15 cellular contexts compared by ENCODE assay signal in genomic region chr2:219494952-219495530, GRCh38. TPM values are rescaled to one million over a fixed set of nuclear protein-coding genes. Genes with fewer than 3 reads are reported as not detected.
DNase-seq lines count a peak whose midpoint lies in the region; ATAC-seq and TF ChIP-seq lines count a peak whose summit lies in the region.
"Had no signal": no experiment of that assay in that cellular context is flagged by ENCODE, and none has a peak within 500 bp of the region (broad histone marks: within the 10 kb centered on the region; RNA-seq: fewer than 3 reads in every experiment).

No MANE protein-coding gene starts in this region.

- H3K4me1 ChIP-seq in DOHH2 (ENCODE audit: control insufficient read depth, low read length) (peaks cover 27% of the 10 kb centered on the region), gastroesophageal sphincter (peaks cover 0 to 59% (median 23%) of the 10 kb centered on the region in 3 donors), skeletal muscle tissue (ENCODE audit: control insufficient read depth in 3 of 3, insufficient read depth in 3 of 3, low read length in 3 of 3) (peaks cover 45 to 53% (median 46%) of the 10 kb centered on the region in 3 donors)

- no peaks in the 10 kb centered on the region for H3K36me3 Mint-ChIP-seq in activated naive CD8-positive, alpha-beta T cell treated with anti-CD3 and anti-CD28 coated beads, Interleukin-2, amount 50 U/mL, for 24 hours (ENCODE audit: low read depth)

- WGBS in gastroesophageal sphincter (ENCODE audit: low coverage in 1 of 2), 2 donors, result 9 to 13% methylated on average over 8 to 9 of the region's 10 CpGs

- H3K4me2 ChIP-seq in DOHH2 (ENCODE audit: low read length), result peak overlapping the region; percentile 37; the same call in 1 of the 2 replicates

- H3K9me2 ChIP-seq in DOHH2 (replicated peaks; ENCODE audit: control insufficient read depth, low read length), result no peaks in the 10 kb centered on the region

- no peaks in the 10 kb centered on the region for H3K36me3 ChIP-seq in DOHH2 (ENCODE audit: control insufficient read depth, low read length)
- peaks cover 0 to 40% of the 10 kb centered on the region in 2 donors for H3K36me3 ChIP-seq in gastroesophageal sphincter
- H3K36me3 ChIP-seq in skeletal muscle tissue (ENCODE audit: control insufficient read depth in 3 of 3, insufficient read depth in 3 of 3, low read length in 3 of 3), result peaks cover 19 to 34% (median 30%) of the 10 kb centered on the region in 3 donors

- peaks cover 10% of the 10 kb centered on the region; the same call in 1 of the 2 replicates for H3K79me2 ChIP-seq in DOHH2 (ENCODE audit: control insufficient read depth, low read length)

- H3K27ac ChIP-seq in DOHH2 (ENCODE audit: low read depth, low read length), result no peak overlapping the region
- H3K27ac ChIP-seq in gastroesophageal sphincter, result peak overlapping the region; percentile 86 to 99 (median 98)
- peak overlapping the region; percentile 21 for H3K27ac ChIP-seq in skeletal muscle tissue (ENCODE audit: low read depth, low read length)
- H3K27ac ChIP-seq: epithelial cell of prostate had no signal

- H3K9me3 Mint-ChIP-seq in activated naive CD8-positive, alpha-beta T cell treated with anti-CD3 and anti-CD28 coated beads, Interleukin-2, amount 50 U/mL, for 24 hours, result no peaks in the 10 kb centered on the region
- H3K9me3 Mint-ChIP-seq: activated naive CD4-positive, alpha-beta T cell treated with anti-CD3 and anti-CD28 coated beads, Interleukin-2, amount 10 ng/mL, durations not matched to agents 7 days and 5 days; activated T-cell treated with anti-CD3 and anti-CD28 coated beads, Interleukin-2, amount 50 U/mL, for 72 hours; CD8-positive, alpha-beta memory T cell; stimulated activated naive CD8-positive, alpha-beta T cell treated with anti-CD3 and anti-CD28 coated beads, Interleukin-15, Interleukin-2, amounts not matched to agents 100 ng/mL and 50 ng/mL, for 24 hours had no signal

- no peaks in the 10 kb centered on the region for H4K20me1 ChIP-seq in DOHH2 (ENCODE audit: control insufficient read depth, insufficient read depth, low read depth, low read length)

- no peak for TF ChIP-seq EP300 in gastroesophageal sphincter (IDR thresholded peaks at IDR 0.05)

- no peak overlapping the region for H3K4me3 Mint-ChIP-seq in activated naive CD8-positive, alpha-beta T cell treated with anti-CD3 and anti-CD28 coated beads, Interleukin-2, amount 50 U/mL, for 24 hours
- H3K4me3 Mint-ChIP-seq: activated naive CD4-positive, alpha-beta T cell treated with anti-CD3 and anti-CD28 coated beads, Interleukin-2, amount 10 ng/mL, durations not matched to agents 7 days and 5 days; activated T-cell treated with anti-CD3 and anti-CD28 coated beads, Interleukin-2, amount 50 U/mL, for 72 hours; stimulated activated naive CD8-positive, alpha-beta T cell treated with anti-CD3 and anti-CD28 coated beads, Interleukin-15, Interleukin-2, amounts not matched to agents 100 ng/mL and 50 ng/mL, for 24 hours had no signal

- no peak overlapping the region for H3K4me3 ChIP-seq in DOHH2 (ENCODE audit: low read length)
- H3K4me3 ChIP-seq in gastroesophageal sphincter, result no peak overlapping the region
- H3K4me3 ChIP-seq in skeletal muscle tissue (ENCODE audit: low read length in 3 of 3), result no peak overlapping the region

- no peaks in the 10 kb centered on the region for H3F3A ChIP-seq in DOHH2 (ENCODE audit: control insufficient read depth, insufficient read depth)

- DNase-seq in activated naive CD8-positive, alpha-beta T cell treated with anti-CD3 and anti-CD28 coated beads, Interleukin-2, amount 50 U/mL, for 24 hours, result no peak
- DNase-seq in NCI-H2081 treated with DMSO at 0.1 percent for 48 hours (lab: John Stamatoyannopoulos, UW), result no peak

- TF ChIP-seq POLR2A in gastroesophageal sphincter (IDR thresholded peaks at IDR 0.05), result no peak

- peaks cover 26% of the 10 kb centered on the region for H3K4me1 Mint-ChIP-seq in activated naive CD8-positive, alpha-beta T cell treated with anti-CD3 and anti-CD28 coated beads, Interleukin-2, amount 50 U/mL, for 24 hours

- TF ChIP-seq CTCF in DOHH2 (IDR thresholded peaks at IDR 0.05; ENCODE audit: low read depth, low read length, poor library complexity, severe bottlenecking), result no peak
- TF ChIP-seq CTCF in LNCAP (IDR thresholded peaks at IDR 0.05), result 0 out of 2 replicates have a peak, but pooled peaks have one; percentile 49
- peak in 1 of 4 experiments; percentile 66 for TF ChIP-seq CTCF in gastroesophageal sphincter (IDR thresholded peaks at IDR 0.05)

- H3K9me3 ChIP-seq in DOHH2 (ENCODE audit: control insufficient read depth, insufficient read depth, low read length) (no peaks in the 10 kb centered on the region), gastroesophageal sphincter (no peaks in the 10 kb centered on the region), skeletal muscle tissue (ENCODE audit: control insufficient read depth in 3 of 3, low read length in 3 of 3) (no peaks in the 10 kb centered on the region)

- H3K9ac ChIP-seq in skeletal muscle tissue (ENCODE audit: low read depth in 1 of 3, low read length in 3 of 3), result peak overlapping the region in 1 of 3 donors; percentile 50

- ATAC-seq in gastroesophageal sphincter, result no peak
- ATAC-seq in HG03159 (IDR thresholded peaks at IDR 0.05; ENCODE audit: unreplicated experiment), result no peak
- no peak for ATAC-seq in activated naive CD8-positive, alpha-beta T cell treated with anti-CD3 and anti-CD28 coated beads, Interleukin-2, amount 50 U/mL, for 24 hours

- no peak overlapping the region for H3K27ac Mint-ChIP-seq in activated naive CD8-positive, alpha-beta T cell treated with anti-CD3 and anti-CD28 coated beads, Interleukin-2, amount 50 U/mL, for 24 hours
- H3K27ac Mint-ChIP-seq: activated naive CD4-positive, alpha-beta T cell treated with anti-CD3 and anti-CD28 coated beads, Interleukin-2, amount 10 ng/mL, durations not matched to agents 7 days and 5 days; activated T-cell treated with anti-CD3 and anti-CD28 coated beads, Interleukin-2, amount 50 U/mL, for 72 hours; CD8-positive, alpha-beta memory T cell; stimulated activated naive CD8-positive, alpha-beta T cell treated with anti-CD3 and anti-CD28 coated beads, Interleukin-15, Interleukin-2, amounts not matched to agents 100 ng/mL and 50 ng/mL, for 24 hours had no signal

- H3K27me3 Mint-ChIP-seq in activated naive CD8-positive, alpha-beta T cell treated with anti-CD3 and anti-CD28 coated beads, Interleukin-2, amount 50 U/mL, for 24 hours, result peaks cover 50% of the 10 kb centered on the region

- H3K27me3 ChIP-seq in DOHH2 (ENCODE audit: control insufficient read depth, low read length) (peaks cover 30% of the 10 kb centered on the region), gastroesophageal sphincter (peaks cover 10% of the 10 kb centered on the region), skeletal muscle tissue (ENCODE audit: control insufficient read depth in 3 of 3, insufficient read depth in 3 of 3, low read length in 3 of 3) (peaks cover 0 to 10% (median 0%) of the 10 kb centered on the region in 3 donors)

RNA-seq across cellular contexts. Expression of gene GMPPA, which starts 3.6 kb away (rescaled TPM):
- total RNA-seq in gastroesophageal sphincter (10 to 100 TPM; 11.3 to 26.4 (median 14.2) TPM), skeletal muscle tissue (27.7 TPM)

RNA-seq across cellular contexts. Expression of gene ASIC4, which starts 19.2 kb away (rescaled TPM):
- total RNA-seq in gastroesophageal sphincter (under 1 TPM in 1 of 4 donors, not detected in 3; 0.16 TPM), skeletal muscle tissue (not detected)
- total RNA-seq: activated CD8-positive, alpha-beta memory T cell treated with anti-CD3 and anti-CD28 coated beads for 36 hours; CD8-positive, alpha-beta memory T cell; LHCN-M2; renal cortical epithelial cell had no signal

RNA-seq across cellular contexts. Expression of gene CHPF, which starts 48.6 kb away (rescaled TPM):
- total RNA-seq in gastroesophageal sphincter (10 to 100 TPM; 36.0 to 66.0 (median 54.8) TPM), skeletal muscle tissue (33.4 TPM)

RNA-seq across cellular contexts. Expression of gene TMEM198, which starts 48.8 kb away (rescaled TPM):
- total RNA-seq in gastroesophageal sphincter (1 to 10 TPM; 1.6 to 9.5 (median 4.1) TPM), skeletal muscle tissue (2.1 TPM)
